In genomic region chr1:160810486-160810885, GRCh38 we compare ENCODE assay signal across 23 cellular contexts. TPM values are rescaled to one million over a fixed set of nuclear protein-coding genes. Genes with fewer than 3 reads are reported as not detected.
DNase-seq lines count a peak whose midpoint lies in the region; ATAC-seq, FAIRE-seq and TF ChIP-seq lines count a peak whose summit lies in the region.
"Had no signal": no experiment of that assay in that cellular context is flagged by ENCODE, and none has a peak within 500 bp of the region (broad histone marks: within the 10 kb centered on the region; RNA-seq: fewer than 3 reads in every experiment).

No MANE protein-coding gene starts in this region.

- no peak overlapping the region for H3K4me3 ChIP-seq in MM.1S (ENCODE audit: low read length)
- H3K4me3 ChIP-seq in naive thymus-derived CD4-positive, alpha-beta T cell (ENCODE audit: low read length): no peak overlapping the region
- H3K4me3 ChIP-seq: A549, GM23248 had no signal

- H4K20me1 ChIP-seq in MM.1S (ENCODE audit: insufficient read depth, low read length): no peaks in the 10 kb centered on the region

- H2AFZ ChIP-seq in MM.1S (ENCODE audit: low read length): no peak overlapping the region
- H2AFZ ChIP-seq: GM23248 had no signal

- H3K4me2 ChIP-seq in MM.1S (ENCODE audit: low read depth, low read length): peak overlapping the region; percentile 19
- H3K4me2 ChIP-seq: A549 had no signal

- peaks cover 66% of the 10 kb centered on the region for H3K36me3 Mint-ChIP-seq in effector memory CD8-positive, alpha-beta T cell (ENCODE audit: insufficient read depth)
- peaks cover 31 to 82% (median 61%) of the 10 kb centered on the region in 5 donors for H3K36me3 Mint-ChIP-seq in naive thymus-derived CD4-positive, alpha-beta T cell

- no peaks in the 10 kb centered on the region for H3K27me3 Mint-ChIP-seq in effector memory CD8-positive, alpha-beta T cell
- peaks cover 0 to 8% (median 0%) of the 10 kb centered on the region in 5 donors for H3K27me3 Mint-ChIP-seq in naive thymus-derived CD4-positive, alpha-beta T cell
- H3K27me3 Mint-ChIP-seq: B cell had no signal

- H3K9me2 ChIP-seq in MM.1S (replicated peaks; ENCODE audit: insufficient read depth, low read length): no peaks in the 10 kb centered on the region

- no peak for ATAC-seq in effector memory CD8-positive, alpha-beta T cell (replicated peaks)
- ATAC-seq in naive thymus-derived CD4-positive, alpha-beta T cell: no peak
- no peak for ATAC-seq in GM19467 (IDR thresholded peaks at IDR 0.05; ENCODE audit: unreplicated experiment)
- ATAC-seq: A549, HCT116, Panc1, SK-N-SH treated with all-trans-retinoic acid at 6 μM for 48 hours had no signal

- CTCF ChIA-PET in naive thymus-derived CD4-positive, alpha-beta T cell (lab: Charles Lee): no interaction called here

- H3K79me2 ChIP-seq in MM.1S (ENCODE audit: low read length): peaks cover 68% of the 10 kb centered on the region

- H3K4me1 ChIP-seq in MM.1S (ENCODE audit: low read length): peaks cover 28% of the 10 kb centered on the region
- H3K4me1 ChIP-seq in naive thymus-derived CD4-positive, alpha-beta T cell (ENCODE audit: control insufficient read depth in 2 of 2, insufficient read depth in 2 of 2, low read length in 2 of 2): peaks cover 22 to 25% of the 10 kb centered on the region in 2 donors

- POLR2A ChIA-PET in naive thymus-derived CD4-positive, alpha-beta T cell (lab: Charles Lee): interaction anchor here (2.6 kb wide), 1 partner anchor 13 kb away, joined by 18 read pairs; no protein-coding TSS in a partner anchor

- H3K9me3 Mint-ChIP-seq in effector memory CD8-positive, alpha-beta T cell: peaks cover 3 to 8% of the 10 kb centered on the region in 2 donors
- peaks cover 6 to 19% (median 13%) of the 10 kb centered on the region in 11 donors for H3K9me3 Mint-ChIP-seq in naive thymus-derived CD4-positive, alpha-beta T cell

- peak; percentile 42 for FAIRE-seq in GM19239 (lab: Jason Lieb, UNC)
- FAIRE-seq: A549 had no signal

- no peak for TF ChIP-seq CTCF in MM.1S (IDR thresholded peaks at IDR 0.05; ENCODE audit: low read length)

- no peaks in the 10 kb centered on the region for H3K36me3 ChIP-seq in MM.1S (replicated peaks; ENCODE audit: insufficient read depth, low read length)
- peaks cover 11 to 72% (median 19%) of the 10 kb centered on the region in 3 experiments for H3K36me3 ChIP-seq in naive thymus-derived CD4-positive, alpha-beta T cell (ENCODE audit: control insufficient read depth in 2 of 3, insufficient read depth in 3 of 3, low read length in 3 of 3)

- no peak overlapping the region for H3K4me3 Mint-ChIP-seq in effector memory CD8-positive, alpha-beta T cell
- peak overlapping the region in 1 of 10 donors; percentile 24 for H3K4me3 Mint-ChIP-seq in naive thymus-derived CD4-positive, alpha-beta T cell
- H3K4me3 Mint-ChIP-seq: B cell, CD14-positive monocyte had no signal

- intact Hi-C loops in naive thymus-derived CD4-positive, alpha-beta T cell (cut with micrococcal nuclease): no loop called here

- H3F3A ChIP-seq in MM.1S (ENCODE audit: insufficient read depth, low read length): peaks cover 19% of the 10 kb centered on the region

- no peak overlapping the region for H3K9ac ChIP-seq in MM.1S (ENCODE audit: low read length)
- H3K9ac ChIP-seq: GM23248 had no signal

- H3K27me3 ChIP-seq in MM.1S (replicated peaks; ENCODE audit: insufficient read depth, low read length): no peaks in the 10 kb centered on the region
- no peaks in the 10 kb centered on the region for H3K27me3 ChIP-seq in naive thymus-derived CD4-positive, alpha-beta T cell (ENCODE audit: control insufficient read depth in 2 of 2, insufficient read depth in 2 of 2, low read length in 2 of 2)

- no peak overlapping the region for H3K27ac ChIP-seq in MM.1S (ENCODE audit: low read length)
- no peak overlapping the region for H3K27ac ChIP-seq in naive thymus-derived CD4-positive, alpha-beta T cell (ENCODE audit: low read depth, low read length)
- H3K27ac ChIP-seq: A549, GM23248 had no signal

- H3K4me1 Mint-ChIP-seq in effector memory CD8-positive, alpha-beta T cell (ENCODE audit: low read depth in 2 of 2): peaks cover 61% of the 10 kb centered on the region in 2 donors
- peaks cover 10 to 83% (median 75%) of the 10 kb centered on the region in 7 donors for H3K4me1 Mint-ChIP-seq in naive thymus-derived CD4-positive, alpha-beta T cell
- H3K4me1 Mint-ChIP-seq: CD14-positive monocyte had no signal

- no peaks in the 10 kb centered on the region for H3K9me3 ChIP-seq in MM.1S (replicated peaks; ENCODE audit: insufficient read depth, low read length)
- peaks cover 0 to 9% (median 0%) of the 10 kb centered on the region in 3 experiments for H3K9me3 ChIP-seq in naive thymus-derived CD4-positive, alpha-beta T cell (ENCODE audit: control insufficient read depth in 2 of 3, low read length in 3 of 3)

- peak overlapping the region; percentile 15 to 58 for H3K27ac Mint-ChIP-seq in effector memory CD8-positive, alpha-beta T cell
- H3K27ac Mint-ChIP-seq in naive thymus-derived CD4-positive, alpha-beta T cell: peak overlapping the region in 7 of 9 donors; percentile 62 to 86 (median 79)
- H3K27ac Mint-ChIP-seq: CD14-positive monocyte had no signal

- DNase-seq in GM19239 (ENCODE audit: insufficient read length, low spot score) (no peak), MM.1S (no peak), midbrain (lab: John Stamatoyannopoulos, UW) (no peak), pons (ENCODE audit: low spot score) (no peak)
- no peak for DNase-seq in effector memory CD8-positive, alpha-beta T cell
- no peak for DNase-seq in naive thymus-derived CD4-positive, alpha-beta T cell
- DNase-seq in stimulated activated naive CD4-positive, alpha-beta T cell treated with Interleukin-2 at 50 U/mL for 16 hours (lab: John Stamatoyannopoulos, UW): no peak
- DNase-seq: DMS79 treated with DMSO at 0.1 percent for 48 hours; GM23248; NCI-H1092 treated with DMSO at 0.1 percent for 48 hours; NCI-H1436 treated with DMSO at 0.1 percent for 48 hours; NCI-H1930; NCI-H2227 treated with DMSO at 0.1 percent for 48 hours; NCI-H510A; NCI-H748 treated with DMSO at 0.1 percent for 48 hours; NK-92 treated with Interleukin-12 subunit alpha and Interleukin-12 subunit beta, amount 100 ng/mL, for 24 hours had no signal

RNA-seq across cellular contexts. Expression of gene LY9, which starts 14.5 kb away (rescaled TPM):
- 100 to 1,000 TPM in 4 of 5 experiments, 1 to 10 TPM in 1; 5.6 to 141 (median 105) TPM for total RNA-seq in naive thymus-derived CD4-positive, alpha-beta T cell
- 100 to 1,000 TPM; 182 to 225 TPM for polyA plus RNA-seq in naive thymus-derived CD4-positive, alpha-beta T cell
- total RNA-seq: GM23248 had no signal
- polyA plus RNA-seq: GM23248 had no signal

RNA-seq across cellular contexts. Expression of gene CD244, which starts 52.2 kb away (rescaled TPM):
- 10 to 100 TPM in 1 of 5 experiments, 1 to 10 TPM in 1, under 1 TPM in 3; 0.27 to 33.6 (median 0.46) TPM for total RNA-seq in naive thymus-derived CD4-positive, alpha-beta T cell
- polyA plus RNA-seq in naive thymus-derived CD4-positive, alpha-beta T cell: 1 to 10 TPM; 3.9 to 4.6 TPM
- total RNA-seq: B cell, GM23248 had no signal
- polyA plus RNA-seq: GM23248 had no signal
